ENCODE assay signal across 18 cellular contexts in genomic region chr11:76265771-76266241, GRCh38. TPM values are rescaled to one million over a fixed set of nuclear protein-coding genes. Genes with fewer than 3 reads are reported as not detected.
DNase-seq lines count a peak whose midpoint lies in the region; ATAC-seq, FAIRE-seq and TF ChIP-seq lines count a peak whose summit lies in the region.
"Had no signal": no experiment of that assay in that cellular context is flagged by ENCODE, and none has a peak within 500 bp of the region (broad histone marks: within the 10 kb centered on the region; RNA-seq: fewer than 3 reads in every experiment).

No MANE protein-coding gene starts in this region.

- H3K27ac ChIP-seq in liver (ENCODE audit: low read depth in 1 of 2, low read length in 2 of 2): no peak overlapping the region
- no peak overlapping the region for H3K27ac ChIP-seq in HepG2 (ENCODE audit: extremely low read length, insufficient read depth, low read length)
- peak overlapping the region; percentile 11 for H3K27ac ChIP-seq in left ventricle myocardium inferior (replicated peaks)
- H3K27ac ChIP-seq in psoas muscle: no peak overlapping the region
- H3K27ac ChIP-seq in small intestine (ENCODE audit: low read depth in 1 of 2, low read length in 1 of 2): no peak overlapping the region
- H3K27ac ChIP-seq: VCaP had no signal

- H3K9me3 ChIP-seq in liver (ENCODE audit: control insufficient read depth in 4 of 4, low read length in 3 of 4) (no peaks in the 10 kb centered on the region), HepG2 (ENCODE audit: low read length) (no peaks in the 10 kb centered on the region), left ventricle myocardium inferior (replicated peaks) (no peaks in the 10 kb centered on the region), psoas muscle (no peaks in the 10 kb centered on the region), small intestine (ENCODE audit: control insufficient read depth, low read depth) (no peaks in the 10 kb centered on the region)

- H3K79me2 ChIP-seq in HepG2 (ENCODE audit: insufficient read depth, low read length): no peaks in the 10 kb centered on the region

- H3K4me1 ChIP-seq in liver (ENCODE audit: control insufficient read depth in 4 of 4, insufficient read depth in 4 of 4, low read length in 3 of 4): peaks cover 5 to 19% (median 11%) of the 10 kb centered on the region in 4 donors
- H3K4me1 ChIP-seq in HepG2 (ENCODE audit: insufficient read depth, low read length): peaks cover 9% of the 10 kb centered on the region; the same call in 1 of the 2 replicates
- peaks cover 17% of the 10 kb centered on the region for H3K4me1 ChIP-seq in left ventricle myocardium inferior
- no peaks in the 10 kb centered on the region for H3K4me1 ChIP-seq in psoas muscle
- H3K4me1 ChIP-seq in small intestine (ENCODE audit: control insufficient read depth in 2 of 2, insufficient read depth in 1 of 2, low read depth in 1 of 2, low read length in 1 of 2): no peaks in the 10 kb centered on the region

- ATAC-seq in HepG2 (no peak), psoas muscle (peak in 3 of 4 donors; percentile 50 to 60 (median 56))
- ATAC-seq: naive thymus-derived CD8-positive, alpha-beta T cell; T-cell had no signal

- H3K4me3 ChIP-seq in liver (ENCODE audit: low read depth in 1 of 3, low read length in 3 of 3): no peak overlapping the region
- H3K4me3 ChIP-seq in HepG2 (replicated peaks in 1 of 3; ENCODE audit: insufficient read depth in 1 of 3, low read depth in 2 of 3, low read length in 3 of 3): no peak overlapping the region
- H3K4me3 ChIP-seq in left ventricle myocardium inferior: no peak overlapping the region
- H3K4me3 ChIP-seq in psoas muscle: no peak overlapping the region
- no peak overlapping the region for H3K4me3 ChIP-seq in small intestine (ENCODE audit: low read depth in 1 of 2, low read length in 2 of 2)
- H3K4me3 ChIP-seq: coronary artery had no signal

- TF ChIP-seq EP300 in HepG2 (IDR thresholded peaks at IDR 0.05; ENCODE audit: low read depth in 2 of 2, low read length in 2 of 2) (no peak), HepG2 (CRISPR knock-in tag; IDR thresholded peaks at IDR 0.05; ENCODE audit: borderline replicate concordance) (no peak)

- TF ChIP-seq RAD21 in liver (IDR thresholded peaks at IDR 0.05) (no peak), HepG2 (CRISPR knock-in tag; IDR thresholded peaks at IDR 0.05) (no peak)

- H3K9ac ChIP-seq in liver (ENCODE audit: low read depth in 1 of 2, low read length in 2 of 2) (no peak overlapping the region), HepG2 (ENCODE audit: insufficient read depth, low read depth, low read length) (no peak overlapping the region)

- no TSS peak for BruUV-seq in HepG2 (replicated peaks; lab: Mats Ljungman, UMichigan)

- WGBS in liver: 83% methylated on average over 4 of the region's 4 CpGs
- WGBS in HepG2 (ENCODE audit: low lambda C conversion rate): 0% methylated on average over 2 of the region's 4 CpGs
- WGBS in psoas muscle, 3 donors: 57 to 75% (median 59%) methylated on average over 4 of the region's 4 CpGs
- 64 to 90% (median 86%) methylated on average over 4 of the region's 4 CpGs for WGBS in small intestine, 3 donors

- H3K27me3 ChIP-seq in liver (ENCODE audit: control insufficient read depth in 4 of 4, insufficient read depth in 4 of 4, low read length in 3 of 4): no peaks in the 10 kb centered on the region
- H3K27me3 ChIP-seq in HepG2 (ENCODE audit: control insufficient read depth in 1 of 2, insufficient read depth in 2 of 2, low read length in 2 of 2): peaks cover 1 to 13% of the 10 kb centered on the region in 2 experiments
- no peaks in the 10 kb centered on the region for H3K27me3 ChIP-seq in left ventricle myocardium inferior (ENCODE audit: low read depth)
- no peaks in the 10 kb centered on the region for H3K27me3 ChIP-seq in psoas muscle (ENCODE audit: insufficient read depth in 3 of 3, low read length in 2 of 3)
- no peaks in the 10 kb centered on the region for H3K27me3 ChIP-seq in small intestine (ENCODE audit: control insufficient read depth in 2 of 2, insufficient read depth in 2 of 2, low read length in 2 of 2)

- CTCF ChIA-PET in HepG2 (lab: Yijun Ruan, JAX; ENCODE audit: low intra/inter-chr PET ratio, low total read pairs): no interaction called here

- no peaks in the 10 kb centered on the region for H4K20me1 ChIP-seq in HepG2 (ENCODE audit: insufficient read depth, low read length)

- DNase-seq in HepG2 (ENCODE audit: low spot score) (no peak), left ventricle myocardium inferior (no peak), psoas muscle (peak; percentile 57 to 81), small intestine (no peak), LoVo (ENCODE audit: low spot score) (no peak), activated gamma-delta T cell treated with Interleukin-2 at 50 U/mL for 16 hours (no peak), midbrain (lab: John Stamatoyannopoulos, UW) (no peak)
- DNase-seq: CD4-positive, alpha-beta memory T cell; kidney; naive thymus-derived CD8-positive, alpha-beta T cell; NCI-H1930; NCI-H748 treated with DMSO at 0.1 percent for 48 hours; T-cell had no signal

- TF ChIP-seq POLR2A in HepG2 (IDR thresholded peaks at IDR 0.05; ENCODE audit: insufficient read depth in 1 of 2, low read depth in 2 of 2, low read length in 2 of 2): no peak

- in situ Hi-C loops in HepG2 (cut with HindIII; ENCODE audit: extremely low pct_ligation_motif_present, low pct_unique_long_range_greater_than_20kb): no loop called here

- FAIRE-seq in HepG2 (lab: Jason Lieb, UNC) (no peak), small intestine (lab: Jason Lieb, UNC) (no peak)
- FAIRE-seq: kidney, RCC 7860 had no signal

- H2AFZ ChIP-seq in HepG2 (ENCODE audit: low read length): no peak overlapping the region

- H3K36me3 ChIP-seq in liver (ENCODE audit: control insufficient read depth in 4 of 4, insufficient read depth in 3 of 4, low read depth in 1 of 4, low read length in 3 of 4) (no peaks in the 10 kb centered on the region), HepG2 (replicated peaks in 1 of 2; ENCODE audit: control insufficient read depth in 1 of 2, insufficient read depth in 2 of 2, low read length in 2 of 2) (no peaks in the 10 kb centered on the region), left ventricle myocardium inferior (no peaks in the 10 kb centered on the region), psoas muscle (ENCODE audit: insufficient read depth in 1 of 2, low read depth in 1 of 2) (no peaks in the 10 kb centered on the region), small intestine (ENCODE audit: control insufficient read depth in 2 of 2, insufficient read depth in 2 of 2, low read length in 2 of 2) (no peaks in the 10 kb centered on the region)

- TF ChIP-seq CTCF in liver (IDR thresholded peaks at IDR 0.05; ENCODE audit: low read depth, low read length, missing input control) (no peak), HepG2 (CRISPR knock-in tag; IDR thresholded peaks at IDR 0.05) (no peak), left ventricle myocardium inferior (IDR thresholded peaks at IDR 0.05; ENCODE audit: borderline replicate concordance) (no peak), psoas muscle (IDR thresholded peaks at IDR 0.05) (no peak)

- POLR2A ChIA-PET in HepG2 (lab: Yijun Ruan, JAX): no interaction called here

- no peak overlapping the region for H3K4me2 ChIP-seq in HepG2 (ENCODE audit: low read depth, low read length)

- intact Hi-C loops in HepG2 (cut with micrococcal nuclease; ENCODE audit: unreplicated experiment): no loop called here
- intact Hi-C loops in left ventricle myocardium inferior (cut with micrococcal nuclease): no loop called here
- intact Hi-C loops in psoas muscle (cut with DNase I): no loop called here

TF ChIP-seq in liver, 16 proteins besides CTCF, POLR2A, EP300 and RAD21 (continues in another document):
- no peak for TF ChIP-seq GABPA (IDR thresholded peaks at IDR 0.05 in 1 of 2, conservative IDR thresholded peaks at IDR 0.05 in 1 of 2)

TF ChIP-seq in HepG2, 621 proteins besides CTCF, POLR2A, EP300 and RAD21 (continues in another document):
- TF ChIP-seq ZKSCAN1 (IDR thresholded peaks at IDR 0.05; ENCODE audit: low read length) (no peak), ZBTB7B (CRISPR knock-in tag; IDR thresholded peaks at IDR 0.05) (no peak), PAF1 (CRISPR knock-in tag; IDR thresholded peaks at IDR 0.05) (no peak), MZF1 (CRISPR knock-in tag; IDR thresholded peaks at IDR 0.05; ENCODE audit: borderline replicate concordance) (no peak), CBFB (CRISPR knock-in tag; IDR thresholded peaks at IDR 0.05) (no peak), HOXA7 (CRISPR knock-in tag; IDR thresholded peaks at IDR 0.05) (no peak)

RNA-seq across cellular contexts. Expression of gene WNT11, which starts 59.5 kb away (rescaled TPM):
- total RNA-seq in liver (1 to 10 TPM; 1.1 to 4.8 TPM), HepG2 (2016; rRNA removed; fragmentation: Illumina TruSeq; extraction: Trizol) (0.66 TPM in 1 of 2 replicates, not detected in the other), left ventricle myocardium inferior (22.7 TPM), psoas muscle (10 to 100 TPM in 1 of 4 donors, 1 to 10 TPM in 3; 6.4 to 13.0 (median 8.0) TPM)
- polyA plus RNA-seq in liver (1 to 10 TPM; 1.3 to 3.7 TPM), HepG2 (2011; rRNA removed) (0.34 and 0.42 TPM in 2 replicates), psoas muscle (1 to 10 TPM; 4.5 to 6.5 (median 4.8) TPM), small intestine (1 to 10 TPM; 2.1 to 7.3 (median 3.4) TPM)
- 0.51 TPM in 1 of 2 replicates, not detected in the other for total RNA-seq in HepG2 (2016; cell fraction: cytosol; rRNA removed; fragmentation: Illumina TruSeq; extraction: Trizol; ENCODE audit: low read depth)
- 0.18 and 0.71 TPM in 2 replicates for total RNA-seq in HepG2 (2016; cell fraction: insoluble cytoplasmic fraction; rRNA removed; fragmentation: Illumina TruSeq; extraction: Trizol)
- total RNA-seq in HepG2 (2016; cell fraction: membrane; rRNA removed; fragmentation: Illumina TruSeq; extraction: Trizol): 0.21 and 0.25 TPM in 2 replicates
- total RNA-seq in HepG2 (2016; cell fraction: nucleus; rRNA removed; fragmentation: Illumina TruSeq; extraction: Trizol): 0.50 and 0.69 TPM in 2 replicates
- 0.44 and 0.47 TPM in 2 replicates for polyA plus RNA-seq in HepG2 (2011; cell fraction: cytosol; rRNA removed)
- polyA plus RNA-seq in HepG2 (2011; cell fraction: nucleus; rRNA removed): 0.74 and 1.2 TPM in 2 replicates
- polyA plus RNA-seq in HepG2 (2012): 0.16 and 0.33 TPM in 2 replicates
- polyA plus RNA-seq in HepG2 (2016; cell fraction: cytosol; fragmentation: Illumina TruSeq; extraction: Trizol; ENCODE audit: low read depth): 0.09 and 0.11 TPM in 2 replicates
- 0.16 and 0.44 TPM in 2 replicates for polyA plus RNA-seq in HepG2 (2016; cell fraction: insoluble cytoplasmic fraction; fragmentation: Illumina TruSeq; extraction: Trizol; ENCODE audit: low read depth)
- not detected in 2 replicates for polyA plus RNA-seq in HepG2 (2016; cell fraction: membrane; fragmentation: Illumina TruSeq; extraction: Trizol; ENCODE audit: low read depth)
- 0.95 and 1.1 TPM in 2 replicates for polyA plus RNA-seq in HepG2 (2016; cell fraction: nucleus; fragmentation: Illumina TruSeq; extraction: Trizol; ENCODE audit: insufficient read depth, low read depth)
- 1.5 and 1.6 TPM in 2 replicates for polyA minus RNA-seq in HepG2 (2011; rRNA and poly(A)+ RNA removed; ENCODE audit: low replicate concordance)
- polyA minus RNA-seq in HepG2 (2011; cell fraction: cytosol; rRNA and poly(A)+ RNA removed): 1.7 TPM in 1 of 2 replicates, not detected in the other
- polyA minus RNA-seq in HepG2 (2011; cell fraction: nucleus; rRNA and poly(A)+ RNA removed): not detected in 2 replicates
- total RNA-seq: pulmonary artery endothelial cell had no signal

Comparison
In these comparisons a context has a peak if more than half of its experiments do, and no peak if none do; other contexts are left out.
1. DNase-seq: peak in psoas muscle (2 of 2); none in HepG2 (single experiment), left ventricle myocardium inferior (single experiment), small intestine (single experiment), LoVo (single experiment), activated gamma-delta T cell treated with Interleukin-2 at 50 U/mL for 16 hours (single experiment) and midbrain (single experiment).